Comparison of ENCODE assay signal across 14 cellular contexts in genomic region chr11:19374189-19374588, GRCh38.
DNase-seq lines count a peak whose midpoint lies in the region; ATAC-seq and TF ChIP-seq lines count a peak whose summit lies in the region.
"Had no signal": no experiment of that assay in that cellular context is flagged by ENCODE, and none has a peak within 500 bp of the region (broad histone marks: within the 10 kb centered on the region; RNA-seq: fewer than 3 reads in every experiment).

No MANE protein-coding gene starts in this region.

- no peak overlapping the region for H3K14ac ChIP-seq in mesenchymal stem cell (ENCODE audit: low read length in 2 of 2)

- no peak for ATAC-seq in lower lobe of right lung
- no peak for ATAC-seq in Right ventricle myocardium superior (ENCODE audit: poor library complexity)
- no peak for ATAC-seq in GM21737 (IDR thresholded peaks at IDR 0.05; ENCODE audit: unreplicated experiment)

- H3K36me3 ChIP-seq in BLaER1 (no peaks in the 10 kb centered on the region), mesenchymal stem cell (ENCODE audit: control insufficient read depth in 1 of 2, insufficient read depth in 2 of 2, low read depth in 1 of 2, low read length in 2 of 2) (no peaks in the 10 kb centered on the region), lower lobe of right lung (no peaks in the 10 kb centered on the region)
- H3K36me3 ChIP-seq: right atrium auricular region, uterus had no signal

- no CpG with 5 or more reads among the region's 1 CpG for WGBS in mesenchymal stem cell

- no peak overlapping the region for H3K18ac ChIP-seq in mesenchymal stem cell (ENCODE audit: low read depth in 1 of 2, low read length in 2 of 2)

- H3K4ac ChIP-seq in mesenchymal stem cell (ENCODE audit: low read depth in 1 of 2, low read length in 2 of 2), result no peak overlapping the region

- H2BK120ac ChIP-seq in mesenchymal stem cell (ENCODE audit: low read depth, low read length), result no peak overlapping the region

- H2BK12ac ChIP-seq in mesenchymal stem cell (ENCODE audit: low read length in 2 of 2), result no peak overlapping the region

- no peaks in the 10 kb centered on the region for H4K20me1 ChIP-seq in BLaER1

- no peak overlapping the region for H4K8ac ChIP-seq in mesenchymal stem cell (ENCODE audit: low read length)

- intact Hi-C loops in lower lobe of right lung (cut with DNase I) (no loop called here), Right ventricle myocardium superior (cut with DNase I) (no loop called here)

- H2BK15ac ChIP-seq in mesenchymal stem cell (ENCODE audit: low read depth, poor library complexity, severe bottlenecking), result no peak overlapping the region

- H3K4me3 ChIP-seq in BLaER1, result no peak overlapping the region
- H3K4me3 ChIP-seq in coronary artery, result no peak overlapping the region
- no peak overlapping the region for H3K4me3 ChIP-seq in mesenchymal stem cell (ENCODE audit: insufficient read depth in 1 of 2, low read depth in 1 of 2, low read length in 2 of 2)
- H3K4me3 ChIP-seq in lower lobe of right lung, result no peak overlapping the region
- H3K4me3 ChIP-seq: right atrium auricular region, uterus had no signal

- H2BK5ac ChIP-seq in mesenchymal stem cell (ENCODE audit: low read depth, low read length, poor library complexity, severe bottlenecking), result no peak overlapping the region

- H3K79me1 ChIP-seq in mesenchymal stem cell (replicated peaks; ENCODE audit: low read length, poor library complexity, severe bottlenecking), result no peaks in the 10 kb centered on the region

- H2AFZ ChIP-seq in mesenchymal stem cell (ENCODE audit: low read depth, low read length), result no peak overlapping the region

- H3K27ac ChIP-seq in BLaER1 (no peak overlapping the region), coronary artery (no peak overlapping the region), mesenchymal stem cell (ENCODE audit: low read length, poor library complexity, severe bottlenecking) (no peak overlapping the region), lower lobe of right lung (no peak overlapping the region)
- H3K27ac ChIP-seq: right atrium auricular region, uterus had no signal

- H3K4me1 ChIP-seq in BLaER1 (peaks cover 58% of the 10 kb centered on the region), mesenchymal stem cell (ENCODE audit: control insufficient read depth, insufficient read depth, low read depth, low read length) (peaks cover 4% of the 10 kb centered on the region), lower lobe of right lung (peaks cover 15% of the 10 kb centered on the region)
- H3K4me1 ChIP-seq: uterus had no signal

- H3K4me2 ChIP-seq in BLaER1 (peak overlapping the region; percentile 2; the same call in 1 of the 2 replicates), mesenchymal stem cell (ENCODE audit: low read length, poor library complexity, severe bottlenecking) (no peak overlapping the region)

- H3K27me3 ChIP-seq in BLaER1 (no peaks in the 10 kb centered on the region), mesenchymal stem cell (ENCODE audit: control insufficient read depth in 1 of 2, insufficient read depth in 1 of 2, low read length in 2 of 2) (no peaks in the 10 kb centered on the region), lower lobe of right lung (ENCODE audit: low read depth) (no peaks in the 10 kb centered on the region)
- H3K27me3 ChIP-seq: right atrium auricular region, uterus had no signal

- DNase-seq in NCI-H446 treated with DMSO at 0.1 percent for 48 hours (lab: John Stamatoyannopoulos, UW), result peak; percentile 29
- DNase-seq in coronary artery (ENCODE audit: low spot score), result peak; percentile 5
- peak; percentile 92 for DNase-seq in mesenchymal stem cell
- no peak for DNase-seq in NK-92 treated with Interleukin-12 subunit alpha and Interleukin-12 subunit beta, amount 100 ng/mL, for 24 hours (lab: John Stamatoyannopoulos, UW)
- no peak for DNase-seq in lower lobe of right lung
- DNase-seq in Right ventricle myocardium superior, result no peak
- DNase-seq: glutamatergic neuron, KG1, NCI-H510A, T-helper 2 cell, uterus had no signal

- H3K9me3 ChIP-seq in BLaER1 (no peaks in the 10 kb centered on the region), mesenchymal stem cell (ENCODE audit: control insufficient read depth, low read length) (no peaks in the 10 kb centered on the region), lower lobe of right lung (no peaks in the 10 kb centered on the region)
- H3K9me3 ChIP-seq: right atrium auricular region, uterus had no signal

- no peak overlapping the region for H3K23ac ChIP-seq in mesenchymal stem cell (ENCODE audit: low read length in 2 of 2)

- TF ChIP-seq CTCF in coronary artery (IDR thresholded peaks at IDR 0.05), result no peak
- TF ChIP-seq CTCF in lower lobe of right lung (IDR thresholded peaks at IDR 0.05), result no peak

- H3K9ac ChIP-seq in BLaER1 (no peak overlapping the region), mesenchymal stem cell (ENCODE audit: low read length) (peak overlapping the region; percentile 46)

- H4K91ac ChIP-seq in mesenchymal stem cell (ENCODE audit: low read length), result no peak overlapping the region

- H2AK5ac ChIP-seq in mesenchymal stem cell (ENCODE audit: low read length, severe bottlenecking), result no peak overlapping the region

Comparison
In these comparisons a context has a peak if more than half of its experiments do, and no peak if none do; other contexts are left out.
1. DNase-seq: peak in NCI-H446 treated with DMSO at 0.1 percent for 48 hours (single experiment), coronary artery (single experiment) and mesenchymal stem cell (single experiment); none in NK-92 treated with Interleukin-12 subunit alpha and Interleukin-12 subunit beta, amount 100 ng/mL, for 24 hours (single experiment), lower lobe of right lung (single experiment) and Right ventricle myocardium superior (single experiment).